Comparison of ENCODE assay signal across 8 cellular contexts in genomic region chrX:130028196-130028595, GRCh38. TPM values are rescaled to one million over a fixed set of nuclear protein-coding genes. Genes with fewer than 3 reads are reported as not detected.
DNase-seq lines count a peak whose midpoint lies in the region; ATAC-seq and TF ChIP-seq lines count a peak whose summit lies in the region.

No MANE protein-coding gene starts in this region.

- H3K27me3 Mint-ChIP-seq in HFFc6 (ENCODE audit: insufficient read depth) (no peaks in the 10 kb centered on the region), memory B cell (no peaks in the 10 kb centered on the region)
- no peaks in the 10 kb centered on the region for H3K27me3 Mint-ChIP-seq in stimulated activated naive CD8-positive, alpha-beta T cell treated with anti-CD3 and anti-CD28 coated beads, Interleukin-15, amount 100 ng/mL, for 72 hours

- H3K27ac Mint-ChIP-seq in HFFc6 (peak overlapping the region; percentile 31; the same call in 1 of the 2 replicates), memory B cell (no peak overlapping the region)
- H3K27ac Mint-ChIP-seq in stimulated activated naive CD8-positive, alpha-beta T cell treated with anti-CD3 and anti-CD28 coated beads, Interleukin-15, amount 100 ng/mL, for 72 hours, result no peak overlapping the region

- H3K36me3 Mint-ChIP-seq in HFFc6 (ENCODE audit: low read depth) (peaks cover 8% of the 10 kb centered on the region; the same call in 1 of the 2 replicates), memory B cell (peaks cover 15% of the 10 kb centered on the region)

- no peaks in the 10 kb centered on the region for H3K4me1 ChIP-seq in BE2C

- no peaks in the 10 kb centered on the region for H3K36me3 ChIP-seq in BE2C

- H3K4me1 Mint-ChIP-seq in HFFc6 (ENCODE audit: low read depth) (peaks cover 6% of the 10 kb centered on the region), memory B cell (peaks cover 11% of the 10 kb centered on the region)
- peaks cover 10% of the 10 kb centered on the region for H3K4me1 Mint-ChIP-seq in stimulated activated naive CD8-positive, alpha-beta T cell treated with anti-CD3 and anti-CD28 coated beads, Interleukin-15, amount 100 ng/mL, for 72 hours

- DNase-seq in BE2C, result peak; percentile 35
- peak; percentile 33 for DNase-seq in HFFc6
- peak; percentile 13 for DNase-seq in cerebellar cortex (ENCODE audit: low spot score)
- DNase-seq in memory B cell (ENCODE audit: low spot score in 2 of 2), result peak; percentile 28 to 45
- DNase-seq in stimulated activated naive CD8-positive, alpha-beta T cell treated with anti-CD3 and anti-CD28 coated beads, Interleukin-15, amount 100 ng/mL, for 72 hours, result peak; percentile 12 to 25
- DNase-seq in HPDE6-E6E7 (ENCODE audit: extremely low spot score), result no peak

- H3K9me3 Mint-ChIP-seq in HFFc6, result no peaks in the 10 kb centered on the region
- H3K9me3 Mint-ChIP-seq in memory B cell, result no peaks in the 10 kb centered on the region
- no peaks in the 10 kb centered on the region for H3K9me3 Mint-ChIP-seq in stimulated activated naive CD8-positive, alpha-beta T cell treated with anti-CD3 and anti-CD28 coated beads, Interleukin-15, amount 100 ng/mL, for 72 hours

- no peak for ATAC-seq in memory B cell (ENCODE audit: low read depth)
- ATAC-seq in stimulated activated naive CD8-positive, alpha-beta T cell treated with anti-CD3 and anti-CD28 coated beads, Interleukin-15, amount 100 ng/mL, for 72 hours, result no peak
- ATAC-seq in HG03280 (IDR thresholded peaks at IDR 0.05; ENCODE audit: unreplicated experiment), result no peak

- H3K4me3 ChIP-seq in BE2C (ENCODE audit: low read depth, low read length) (no peak overlapping the region), WI38 (ENCODE audit: low read depth, low read length) (no peak overlapping the region)

- H3K9me3 ChIP-seq in BE2C, result no peaks in the 10 kb centered on the region

- peak; percentile 53 for TF ChIP-seq CTCF in BE2C (IDR thresholded peaks at IDR 0.05; ENCODE audit: low read depth, low read length)
- TF ChIP-seq CTCF in HFFc6 (IDR thresholded peaks at IDR 0.05), result peak; percentile 84
- peak; percentile 34 for TF ChIP-seq CTCF in WI38 (IDR thresholded peaks at IDR 0.05; ENCODE audit: low read depth, low read length)

- no peaks in the 10 kb centered on the region for H3K27me3 ChIP-seq in BE2C

- peak overlapping the region; percentile 36; the same call in 1 of the 2 replicates for H3K4me3 Mint-ChIP-seq in HFFc6
- no peak overlapping the region for H3K4me3 Mint-ChIP-seq in memory B cell
- no peak overlapping the region for H3K4me3 Mint-ChIP-seq in stimulated activated naive CD8-positive, alpha-beta T cell treated with anti-CD3 and anti-CD28 coated beads, Interleukin-15, amount 100 ng/mL, for 72 hours

RNA-seq across cellular contexts. Expression of gene BCORL1, which starts 45.8 kb away (rescaled TPM):
- polyA plus RNA-seq in BE2C (2012; ENCODE audit: insufficient read depth, insufficient read length, low read depth), result 4.8 TPM
- total RNA-seq in HFFc6 (2021; fragmentation: NEBNext Ultra II Directional; extraction: Animal tissue kit (Norgen Biotek cat#: 25700)), result 10 to 100 TPM; 13.3 to 18.3 (median 14.8) TPM

Comparison
In these comparisons a context has a peak if more than half of its experiments do, and no peak if none do; other contexts are left out.
1. CTCF ChIP-seq: peak in every context shown above with its lines; median percentile 84 in HFFc6; 53 in BE2C; 34 in WI38.